Comparison of ENCODE assay signal across 14 cellular contexts in the genomic region with DNA sequence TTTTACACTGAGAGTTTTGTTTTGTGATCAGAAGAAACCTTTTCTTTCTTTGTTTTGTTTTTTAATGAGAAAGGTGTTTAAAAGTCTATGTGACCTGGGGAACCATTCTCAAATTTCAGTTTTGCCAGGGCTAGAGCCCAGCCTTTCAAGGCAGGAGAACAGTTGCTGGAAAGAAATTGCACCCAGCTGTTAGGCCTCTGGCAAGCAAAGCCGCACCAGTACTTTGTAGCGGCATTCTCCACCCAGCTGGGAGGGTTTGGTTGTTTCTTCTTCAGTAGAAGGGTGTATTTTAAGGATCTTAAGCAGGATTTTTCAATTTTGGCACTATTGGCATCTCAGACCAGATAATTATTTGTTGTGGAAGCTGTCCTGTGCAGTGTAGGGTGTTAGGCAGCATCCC. TPM values are rescaled to one million over a fixed set of nuclear protein-coding genes. Genes with fewer than 3 reads are reported as not detected.
DNase-seq lines count a peak whose midpoint lies in the region; ATAC-seq, FAIRE-seq and TF ChIP-seq lines count a peak whose summit lies in the region.
"Had no signal": no experiment of that assay in that cellular context is flagged by ENCODE, and none has a peak within 500 bp of the region (broad histone marks: within the 10 kb centered on the region; RNA-seq: fewer than 3 reads in every experiment).

No MANE protein-coding gene starts in this region.

- ATAC-seq in GM12878 = no peak

- POLR2A ChIA-PET in GM12878 (lab: Charles Lee) = interaction anchor here (0.8 to 1.3 kb wide), 2 partner anchors 20 to 85 kb away, joined by 3 to 12 read pairs; no protein-coding TSS in a partner anchor

- no peaks in the 10 kb centered on the region for H3K79me2 ChIP-seq in GM12878 (ENCODE audit: control insufficient read depth, insufficient read depth, low read length)

- no peak for FAIRE-seq in GM12878 (lab: Jason Lieb, UNC)

- WGBS in GM12878 (ENCODE audit: insufficient coverage, insufficient replicate concordance, low lambda C conversion rate, missing lambda C conversion rate) = 97% methylated on average over 2 of the region's 2 CpGs

- no peak for TF ChIP-seq EP300 in GM12878 (IDR thresholded peaks at IDR 0.05; ENCODE audit: borderline replicate concordance in 1 of 2, control insufficient read depth in 1 of 2, low read depth in 2 of 2, low read length in 2 of 2)

- H3K27me3 ChIP-seq in HL-60 (ENCODE audit: insufficient read depth, poor library complexity, severe bottlenecking) (no peaks in the 10 kb centered on the region), GM12878 (replicated peaks in 1 of 2; ENCODE audit: control insufficient read depth in 2 of 2, insufficient read depth in 2 of 2, low read length in 1 of 2) (no peaks in the 10 kb centered on the region)
- H3K27me3 ChIP-seq: testis had no signal

- H3K4me3 ChIP-seq in HL-60 (replicated peaks; ENCODE audit: insufficient read depth, low read length) (no peak overlapping the region), GM12878 (no peak overlapping the region), coronary artery (no peak overlapping the region)
- H3K4me3 ChIP-seq: testis had no signal

- H3K9me3 Mint-ChIP-seq in T-helper 2 cell treated with Interferon-gamma antibody and Interleukin-4, amounts not matched to agents 5 μg/mL and 100 μg/mL, for 36 hours = no peaks in the 10 kb centered on the region
- H3K9me3 Mint-ChIP-seq in nephron progenitor cell (no peaks in the 10 kb centered on the region), glutamatergic neuron (ENCODE audit: unreplicated experiment) (peaks cover 1% of the 10 kb centered on the region)

- no peak for DNase-seq in T-helper 2 cell treated with Interferon-gamma antibody and Interleukin-4, amounts not matched to agents 5 μg/mL and 100 μg/mL, for 36 hours (ENCODE audit: low spot score)
- DNase-seq in T-helper 2 cell = no peak
- DNase-seq in HL-60 (ENCODE audit: low read depth in 1 of 2, low spot score in 1 of 2) = no peak
- DNase-seq in GM12878 (ENCODE audit: low read depth, low spot score) = no peak
- DNase-seq in nephron progenitor cell = no peak
- DNase-seq in coronary artery (ENCODE audit: low spot score) = no peak
- no peak for DNase-seq in NOMO-1 treated with dmso at 0.1 percent for 144 hours (lab: John Stamatoyannopoulos, UW; ENCODE audit: unreplicated experiment)
- no peak for DNase-seq in glutamatergic neuron
- DNase-seq: activated CD4-positive, CD25-positive, alpha-beta regulatory T cell treated with anti-CD3 and anti-CD28 coated beads, Interleukin-2, amount 50 U/mL, for 72 hours; hippocampal formation; left cardiac atrium; NCI-H187; stimulated activated CD4-positive, alpha-beta T cell treated with anti-CD3 and anti-CD28 coated beads, Interleukin-15, amount 100 ng/mL, for 24 hours; testis had no signal

- H3K4me1 Mint-ChIP-seq in T-helper 2 cell treated with Interferon-gamma antibody and Interleukin-4, amounts not matched to agents 5 μg/mL and 100 μg/mL, for 36 hours (ENCODE audit: low read depth) = peaks cover 68% of the 10 kb centered on the region
- H3K4me1 Mint-ChIP-seq in nephron progenitor cell (peaks cover 21% of the 10 kb centered on the region), glutamatergic neuron (ENCODE audit: low read depth, unreplicated experiment) (peaks cover 37% of the 10 kb centered on the region)

- peak overlapping the region; percentile 50 for H3K27ac Mint-ChIP-seq in T-helper 2 cell treated with Interferon-gamma antibody and Interleukin-4, amounts not matched to agents 5 μg/mL and 100 μg/mL, for 36 hours
- H3K27ac Mint-ChIP-seq in nephron progenitor cell = peak overlapping the region; percentile 70
- no peak overlapping the region for H3K27ac Mint-ChIP-seq in glutamatergic neuron (ENCODE audit: unreplicated experiment)

- CTCF ChIA-PET in GM12878 (lab: Yijun Ruan, JAX) = interaction anchor here (1.1 to 4.1 kb wide), 6 partner anchors 8 to 82 kb away, joined by 3 to 33 read pairs (median 4); no protein-coding TSS in a partner anchor

- SMC1A ChIA-PET in GM12878 (lab: Charles Lee; ENCODE audit: uncharacterized antibody, unreplicated experiment) = interaction anchor here (1.1 to 3.7 kb wide), 3 partner anchors 8 to 86 kb away, joined by 4 to 23 read pairs (median 4); a partner anchor contains a TSS

- H3K9me3 ChIP-seq in GM12878 (replicated peaks; ENCODE audit: control insufficient read depth, insufficient read depth, low read length) = no peaks in the 10 kb centered on the region
- H3K9me3 ChIP-seq: testis had no signal

- intact Hi-C loops in GM12878 (cut with micrococcal nuclease; ENCODE audit: unreplicated experiment) = no loop called here

- peaks cover 51% of the 10 kb centered on the region for H3K36me3 Mint-ChIP-seq in T-helper 2 cell treated with Interferon-gamma antibody and Interleukin-4, amounts not matched to agents 5 μg/mL and 100 μg/mL, for 36 hours (ENCODE audit: low read depth)
- H3K36me3 Mint-ChIP-seq in nephron progenitor cell (ENCODE audit: low read depth) (peaks cover 31% of the 10 kb centered on the region), glutamatergic neuron (ENCODE audit: unreplicated experiment) (no peaks in the 10 kb centered on the region)

- H2AFZ ChIP-seq in GM12878 (ENCODE audit: control insufficient read depth, low read depth, low read length) = no peak overlapping the region

- H3K4me1 ChIP-seq in GM12878 (ENCODE audit: control insufficient read depth, insufficient read depth, low read length) = peaks cover 45% of the 10 kb centered on the region

- in situ Hi-C loops in GM12878 (cut with MboI) = no loop called here

- peaks cover 0 to 12% of the 10 kb centered on the region in 2 experiments; a peak in 3 of 4 replicates for H3K36me3 ChIP-seq in GM12878 (ENCODE audit: control insufficient read depth in 2 of 2, insufficient read depth in 2 of 2, low read length in 1 of 2)

- H4K20me1 ChIP-seq in GM12878 (ENCODE audit: control insufficient read depth, insufficient read depth) = no peaks in the 10 kb centered on the region

- no peak overlapping the region for H3K4me3 Mint-ChIP-seq in T-helper 2 cell treated with Interferon-gamma antibody and Interleukin-4, amounts not matched to agents 5 μg/mL and 100 μg/mL, for 36 hours
- H3K4me3 Mint-ChIP-seq in nephron progenitor cell (no peak overlapping the region), glutamatergic neuron (ENCODE audit: unreplicated experiment) (no peak overlapping the region)

- H3K27me3 Mint-ChIP-seq in T-helper 2 cell treated with Interferon-gamma antibody and Interleukin-4, amounts not matched to agents 5 μg/mL and 100 μg/mL, for 36 hours (ENCODE audit: low read depth) = no peaks in the 10 kb centered on the region
- H3K27me3 Mint-ChIP-seq in nephron progenitor cell (ENCODE audit: low read depth, poor library complexity) = no peaks in the 10 kb centered on the region
- H3K27me3 Mint-ChIP-seq in glutamatergic neuron (ENCODE audit: unreplicated experiment) = peaks cover 7% of the 10 kb centered on the region

- no peak for TF ChIP-seq CTCF in HL-60 (IDR thresholded peaks at IDR 0.05; ENCODE audit: insufficient read depth, low read length)
- no peak for TF ChIP-seq CTCF in GM12878 (IDR thresholded peaks at IDR 0.05 in 2 of 3, conservative IDR thresholded peaks at IDR 0.05 in 1 of 3; ENCODE audit: control insufficient read depth in 2 of 3, extremely low read depth in 1 of 3, insufficient read depth in 1 of 3, low read depth in 3 of 3, low read length in 3 of 3)
- TF ChIP-seq CTCF in nephron progenitor cell (IDR thresholded peaks at IDR 0.05) = no peak
- no peak for TF ChIP-seq CTCF in coronary artery (IDR thresholded peaks at IDR 0.05)
- no peak for TF ChIP-seq CTCF in glutamatergic neuron (IDR thresholded peaks at IDR 0.05; ENCODE audit: partially characterized antibody, unreplicated experiment)

- H3K4me2 ChIP-seq in GM12878 (ENCODE audit: control insufficient read depth, insufficient read depth) = no peak overlapping the region; the same call in 1 of the 2 replicates

- TF ChIP-seq POLR2A in GM12878 (IDR thresholded peaks at IDR 0.05; ENCODE audit: low read depth, low read length) = no peak

- H3K27ac ChIP-seq in HL-60 (replicated peaks) (peak overlapping the region; percentile 75), GM12878 (ENCODE audit: control insufficient read depth, insufficient read depth) (peak overlapping the region; percentile 58), coronary artery (no peak overlapping the region)
- H3K27ac ChIP-seq: testis had no signal

- H3K9ac ChIP-seq in GM12878 (ENCODE audit: control insufficient read depth, insufficient read depth, low read length) = no peak overlapping the region

- TF ChIP-seq RAD21 in GM12878 (IDR thresholded peaks at IDR 0.05; ENCODE audit: insufficient read depth, low read depth, low read length) = no peak

- BruUV-seq in GM12878 (replicated peaks; lab: Mats Ljungman, UMichigan) = no TSS peak

- RAD21 ChIA-PET in GM12878 (lab: Charles Lee; ENCODE audit: unreplicated experiment) = interaction anchor here (1.1 to 1.9 kb wide), 2 partner anchors 18 to 85 kb away, joined by 9 read pairs; a partner anchor contains a TSS

RNA-seq across cellular contexts. Expression of a gene that starts 16.6 kb away (rescaled TPM):
- 24.2 and 24.6 TPM in 2 replicates for total RNA-seq in GM12878 (2013; cell fraction: nucleolus; rRNA removed)
- total RNA-seq in GM12878 (2014; rRNA removed) (38.9 and 40.2 TPM in 2 replicates), GM12878 (2014; rRNA removed; fragmentation: Illumina TruSeq; extraction: Trizol) (18.4 and 19.5 TPM in 2 replicates), GM12878 (2021) (48.0 and 52.5 TPM in 2 replicates), glutamatergic neuron (ENCODE audit: unreplicated experiment) (4.2 TPM)
- 5.4 TPM for polyA plus RNA-seq in GM12878 (2011; ENCODE audit: low read depth)
- polyA plus RNA-seq in GM12878 (2011; rRNA removed) (7.5 and 8.5 TPM in 2 replicates), GM12878 (2014; fragmentation: Illumina TruSeq; extraction: Trizol) (17.2 and 34.9 TPM in 2 replicates), GM12878 (2014; fragmentation: Nextera tagmentation; extraction: Ambion mirVana) (1 to 10 TPM; 1.8 to 3.2 TPM), GM12878 (2014; rRNA removed) (46.3 and 48.8 TPM in 2 replicates), GM12878 (2016; fragmentation: Nextera tagmentation; extraction: Ambion mirVana) (10 to 100 TPM; 46.6 TPM)
- polyA plus RNA-seq in GM12878 (2011; cell fraction: cytosol; rRNA removed) = 10.7 and 10.8 TPM in 2 replicates
- polyA plus RNA-seq in GM12878 (2011; cell fraction: nucleus; rRNA removed) = 24.6 and 25.9 TPM in 2 replicates
- polyA plus RNA-seq in GM12878 (2012) = 8.6 and 11.0 TPM in 2 replicates
- polyA minus RNA-seq in GM12878 (2011; rRNA and poly(A)+ RNA removed) = 8.0 and 11.8 TPM in 2 replicates
- polyA minus RNA-seq in GM12878 (2011; cell fraction: cytosol; rRNA and poly(A)+ RNA removed) = 1.2 and 1.6 TPM in 2 replicates
- polyA minus RNA-seq in GM12878 (2011; cell fraction: nucleus; rRNA and poly(A)+ RNA removed) = 6.0 and 7.0 TPM in 2 replicates

Comparison
In these comparisons a context has a peak if more than half of its experiments do, and no peak if none do; other contexts are left out.
1. H3K27ac ChIP-seq: peak in HL-60 (single experiment) and GM12878 (single experiment); none in coronary artery (0 of 2).